17 cellular contexts compared by ENCODE assay signal in genomic region chr9:108521063-108521462, GRCh38.
DNase-seq lines count a peak whose midpoint lies in the region; ATAC-seq and TF ChIP-seq lines count a peak whose summit lies in the region.
"Had no signal": no experiment of that assay in that cellular context is flagged by ENCODE, and none has a peak within 500 bp of the region (broad histone marks: within the 10 kb centered on the region; RNA-seq: fewer than 3 reads in every experiment).

No MANE protein-coding gene starts in this region.

- TF ChIP-seq CTCF in astrocyte of the cerebellum (IDR thresholded peaks at IDR 0.05; ENCODE audit: low read depth, low read length, missing control alignments): no peak
- TF ChIP-seq CTCF in foreskin fibroblast (IDR thresholded peaks at IDR 0.05; ENCODE audit: low read depth, low read length): no peak
- no peak for TF ChIP-seq CTCF in esophagus muscularis mucosa (IDR thresholded peaks at IDR 0.05)
- no peak for TF ChIP-seq CTCF in GM13977 (IDR thresholded peaks at IDR 0.05; ENCODE audit: extremely low read depth, insufficient read depth, missing control alignments)

- no peak for TF ChIP-seq EP300 in esophagus muscularis mucosa (IDR thresholded peaks at IDR 0.05)

- no peak for TF ChIP-seq POLR2A in esophagus muscularis mucosa (IDR thresholded peaks at IDR 0.05; ENCODE audit: low read depth)

- WGBS in esophagus muscularis mucosa: 59% methylated on average over 2 of the region's 2 CpGs

- no peak for ATAC-seq in HG03095 (IDR thresholded peaks at IDR 0.05; ENCODE audit: unreplicated experiment)
- ATAC-seq in HG03354 (IDR thresholded peaks at IDR 0.05; ENCODE audit: poor library complexity, severe bottlenecking, unreplicated experiment): no peak
- ATAC-seq: activated CD8-positive, alpha-beta memory T cell treated with anti-CD3 and anti-CD28 coated beads, Interleukin-2, amount 10 ng/mL, durations not matched to agents 7 days and 5 days; left ventricle myocardium superior; Panc1 had no signal

- in situ Hi-C loops in astrocyte of the cerebellum (cut with HindIII; ENCODE audit: low sequenced_read_pairs) (no loop called here), GM13977 (cut with MboI; ENCODE audit: low pct_unique_long_range_greater_than_20kb, low sequenced_read_pairs, unreplicated experiment) (no loop called here)

- intact Hi-C loops in esophagus muscularis mucosa (cut with DNase I): no loop called here

- H3K4me3 ChIP-seq in astrocyte of the cerebellum (ENCODE audit: low read depth, low read length): no peak overlapping the region
- H3K4me3 ChIP-seq in foreskin fibroblast (ENCODE audit: low read depth in 1 of 2, low read length in 2 of 2): no peak overlapping the region
- no peak overlapping the region for H3K4me3 ChIP-seq in esophagus muscularis mucosa

- peak; percentile 24 for DNase-seq in HS-5 (ENCODE audit: low read depth)
- peak; percentile 37 for DNase-seq in astrocyte of the cerebellum (ENCODE audit: low read depth)
- peak; percentile 47 to 73 for DNase-seq in foreskin fibroblast
- no peak for DNase-seq in esophagus muscularis mucosa (ENCODE audit: extremely low spot score)
- no peak for DNase-seq in GM13977 (ENCODE audit: low spot score)
- DNase-seq: activated B cell treated with CpG ODN at 0.5 μM for 24 hours; activated CD8-positive, alpha-beta memory T cell treated with anti-CD3 and anti-CD28 coated beads, Interleukin-2, amount 10 ng/mL, durations not matched to agents 7 days and 5 days; CD4-positive, alpha-beta T cell; left ventricle myocardium superior; NCI-H2029; NCI-H69; stimulated activated CD4-positive, alpha-beta T cell treated with anti-CD3 and anti-CD28 coated beads, Interleukin-15, amount 100 ng/mL, for 24 hours; T-helper 1 cell had no signal

- no peaks in the 10 kb centered on the region for H3K9me3 ChIP-seq in esophagus muscularis mucosa

- H3K27ac ChIP-seq in esophagus muscularis mucosa (replicated peaks in 1 of 4): no peak overlapping the region
- H3K27ac ChIP-seq: HL-60 had no signal

- no peaks in the 10 kb centered on the region for H3K36me3 ChIP-seq in esophagus muscularis mucosa

- no peaks in the 10 kb centered on the region for H3K27me3 ChIP-seq in esophagus muscularis mucosa

- H3K4me1 ChIP-seq in esophagus muscularis mucosa: no peaks in the 10 kb centered on the region

Comparison
In these comparisons a context has a peak if more than half of its experiments do, and no peak if none do; other contexts are left out.
1. DNase-seq: peak in HS-5 (single experiment), astrocyte of the cerebellum (single experiment) and foreskin fibroblast (2 of 2); none in esophagus muscularis mucosa (single experiment) and GM13977 (single experiment).